In the genomic region with DNA sequence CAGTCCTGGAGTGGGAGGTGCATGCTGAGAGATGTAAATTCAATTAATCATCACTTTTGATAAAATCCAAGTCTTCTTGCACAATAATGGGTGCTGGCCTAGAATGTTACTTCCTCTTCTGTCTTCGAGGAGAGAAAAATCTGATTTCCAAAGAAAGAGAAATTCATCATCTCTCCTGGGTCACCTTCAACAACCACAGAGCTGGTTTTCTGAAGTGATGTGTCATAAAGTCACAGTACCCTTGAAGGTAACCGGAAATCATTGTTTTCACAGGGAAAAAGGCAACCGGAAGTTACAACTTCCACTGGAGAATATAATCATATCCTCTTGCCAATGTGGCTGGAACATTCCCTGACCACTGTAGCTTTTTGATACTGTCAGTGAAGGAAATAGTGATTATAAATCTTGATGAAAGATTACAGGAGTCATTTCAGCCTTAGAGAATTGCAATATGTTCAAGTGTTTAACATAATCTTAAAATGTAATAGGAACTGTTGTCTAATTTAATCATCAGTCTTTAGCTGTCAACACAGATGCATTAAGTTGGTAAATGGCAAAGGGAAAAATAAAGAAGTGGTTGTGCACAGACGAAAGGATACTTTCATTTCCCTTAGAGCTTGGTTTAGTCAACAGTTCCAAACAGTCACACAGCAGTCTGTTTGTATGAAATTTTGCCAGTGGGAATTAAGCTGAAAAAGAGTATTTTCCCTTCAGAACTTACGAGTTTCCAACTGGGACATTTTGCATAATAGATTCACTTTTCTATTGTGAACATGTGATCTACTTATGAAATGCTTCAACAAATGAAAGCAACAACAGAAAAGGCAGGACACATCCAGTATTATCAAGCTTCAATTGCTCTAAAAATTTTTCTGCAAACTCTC, we compare ENCODE assay signal across 8 cellular contexts.
A peak's percentile ranks its signal among the peaks of the same experiment; 100 is the strongest.
DNase-seq lines count a peak whose midpoint lies in the region; ATAC-seq lines count a peak whose summit lies in the region.

No MANE protein-coding gene starts in this region.

- 21% methylated on average over 5 of the region's 5 CpGs for WGBS in right cardiac atrium

- H3K36me3 Mint-ChIP-seq in activated T-cell treated with anti-CD3 and anti-CD28 coated beads, Interleukin-2, amount 50 U/mL, for 72 hours (ENCODE audit: insufficient read depth in 2 of 2), result peaks cover 0 to 2% of the 10 kb centered on the region in 2 donors
- H3K36me3 Mint-ChIP-seq in activated naive CD8-positive, alpha-beta T cell treated with anti-CD3 and anti-CD28 coated beads for 36 hours, result peaks cover 2% of the 10 kb centered on the region

- no peaks in the 10 kb centered on the region for H3K27me3 ChIP-seq in right cardiac atrium (ENCODE audit: control insufficient read depth, insufficient read depth)

- peak; percentile 4 to 6 for DNase-seq in activated T-cell treated with anti-CD3 and anti-CD28 coated beads, Interleukin-2, amount 50 U/mL, for 72 hours
- DNase-seq in activated T-cell treated with anti-CD3 and anti-CD28 coated beads, Interleukin-2, amount 50 U/mL, for 48 hours, result no peak
- no peak for DNase-seq in activated naive CD8-positive, alpha-beta T cell treated with anti-CD3 and anti-CD28 coated beads for 36 hours
- no peak for DNase-seq in right cardiac atrium
- peak; percentile 63 for DNase-seq in stromal cell of bone marrow (ENCODE audit: low read depth)
- DNase-seq in DMS79 treated with DMSO at 0.1 percent for 48 hours (lab: John Stamatoyannopoulos, UW), result no peak
- DNase-seq in DMS 273 (lab: John Stamatoyannopoulos, UW; ENCODE audit: unreplicated experiment), result no peak

- peak overlapping the region; percentile 75 for H3K27ac Mint-ChIP-seq in activated T-cell treated with anti-CD3 and anti-CD28 coated beads, Interleukin-2, amount 50 U/mL, for 72 hours
- H3K27ac Mint-ChIP-seq in activated naive CD8-positive, alpha-beta T cell treated with anti-CD3 and anti-CD28 coated beads for 36 hours, result peak overlapping the region; percentile 44

- H3K4me3 ChIP-seq in right cardiac atrium (ENCODE audit: low read length), result no peak overlapping the region

- ATAC-seq in activated T-cell treated with anti-CD3 and anti-CD28 coated beads, Interleukin-2, amount 50 U/mL, for 72 hours (replicated peaks in 1 of 2), result peak; percentile 82 to 88
- peak; percentile 80 to 89 for ATAC-seq in right cardiac atrium
- no peak for ATAC-seq in HG02870 (IDR thresholded peaks at IDR 0.05; ENCODE audit: unreplicated experiment)

- H3K4me3 Mint-ChIP-seq in activated T-cell treated with anti-CD3 and anti-CD28 coated beads, Interleukin-2, amount 50 U/mL, for 72 hours, result peak overlapping the region; percentile 39 to 63
- H3K4me3 Mint-ChIP-seq in activated naive CD8-positive, alpha-beta T cell treated with anti-CD3 and anti-CD28 coated beads for 36 hours, result no peak overlapping the region

- H3K4me1 Mint-ChIP-seq in activated T-cell treated with anti-CD3 and anti-CD28 coated beads, Interleukin-2, amount 50 U/mL, for 72 hours (ENCODE audit: low read depth), result peaks cover 37% of the 10 kb centered on the region
- H3K4me1 Mint-ChIP-seq in activated naive CD8-positive, alpha-beta T cell treated with anti-CD3 and anti-CD28 coated beads for 36 hours, result peaks cover 23% of the 10 kb centered on the region

- H3K9me3 ChIP-seq in right cardiac atrium (ENCODE audit: control insufficient read depth, low read length), result no peaks in the 10 kb centered on the region

- intact Hi-C loops in right cardiac atrium (cut with DNase I), result no loop called here

- H3K27me3 Mint-ChIP-seq in activated T-cell treated with anti-CD3 and anti-CD28 coated beads, Interleukin-2, amount 50 U/mL, for 72 hours (ENCODE audit: low read depth), result no peaks in the 10 kb centered on the region
- H3K27me3 Mint-ChIP-seq in activated naive CD8-positive, alpha-beta T cell treated with anti-CD3 and anti-CD28 coated beads for 36 hours, result no peaks in the 10 kb centered on the region

- peak overlapping the region; percentile 36 for H3K27ac ChIP-seq in right cardiac atrium (ENCODE audit: low read length)

- H3K9me3 Mint-ChIP-seq in activated T-cell treated with anti-CD3 and anti-CD28 coated beads, Interleukin-2, amount 50 U/mL, for 72 hours, result no peaks in the 10 kb centered on the region
- peaks cover 5% of the 10 kb centered on the region for H3K9me3 Mint-ChIP-seq in activated naive CD8-positive, alpha-beta T cell treated with anti-CD3 and anti-CD28 coated beads for 36 hours

- H3K4me1 ChIP-seq in right cardiac atrium (ENCODE audit: control insufficient read depth, insufficient read depth, low read length), result peaks cover 1% of the 10 kb centered on the region

Comparison
In these comparisons a context has a peak if more than half of its experiments do, and no peak if none do; other contexts are left out.
1. DNase-seq: peak in activated T-cell treated with anti-CD3 and anti-CD28 coated beads, Interleukin-2, amount 50 U/mL, for 72 hours (2 of 2) and stromal cell of bone marrow (single experiment); none in activated T-cell treated with anti-CD3 and anti-CD28 coated beads, Interleukin-2, amount 50 U/mL, for 48 hours (0 of 2), activated naive CD8-positive, alpha-beta T cell treated with anti-CD3 and anti-CD28 coated beads for 36 hours (single experiment), right cardiac atrium (0 of 3), DMS79 treated with DMSO at 0.1 percent for 48 hours (single experiment) and DMS 273 (single experiment).